Comparison of ENCODE assay signal across 8 cellular contexts in the genomic region with DNA sequence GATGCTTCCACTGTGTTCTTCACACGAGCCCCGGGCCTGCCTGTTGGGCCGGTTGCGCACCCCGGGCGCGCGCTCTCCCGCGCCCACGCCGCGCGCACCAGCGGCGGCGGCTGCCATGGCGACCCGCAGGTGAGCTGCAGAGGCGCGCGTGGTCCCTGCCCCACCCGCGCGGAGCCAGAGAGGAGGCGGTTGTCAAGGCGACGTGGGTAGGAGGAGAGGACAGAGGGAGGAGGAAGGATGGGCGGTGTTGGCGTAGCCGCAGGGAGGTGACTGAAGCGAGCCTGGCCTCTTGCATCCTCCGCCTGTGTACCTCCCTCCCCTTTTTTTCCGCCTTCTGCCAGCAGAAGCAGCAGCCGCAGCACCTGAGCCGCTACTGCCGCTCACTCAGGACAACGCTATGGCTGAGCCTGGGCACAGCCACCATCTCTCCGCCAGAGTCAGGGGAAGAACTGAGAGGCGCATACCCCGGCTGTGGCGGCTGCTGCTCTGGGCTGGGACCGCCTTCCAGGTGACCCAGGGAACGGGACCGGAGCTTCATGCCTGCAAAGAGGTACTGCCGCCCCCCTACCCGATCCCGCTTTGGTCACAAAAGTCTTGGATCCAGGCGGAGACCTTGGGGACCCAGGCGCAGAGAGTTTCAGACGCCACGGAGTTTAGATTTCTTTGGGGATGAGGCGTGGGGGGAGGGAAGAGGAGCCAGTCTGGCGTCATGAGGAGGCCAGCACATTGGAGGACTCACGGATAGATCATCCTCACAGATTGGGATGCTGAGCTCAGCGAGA. TPM values are rescaled to one million over a fixed set of nuclear protein-coding genes. Genes with fewer than 3 reads are reported as not detected.
A peak's percentile ranks its signal among the peaks of the same experiment; 100 is the strongest.
DNase-seq lines count a peak whose midpoint lies in the region; ATAC-seq and TF ChIP-seq lines count a peak whose summit lies in the region.

A gene with protein sequence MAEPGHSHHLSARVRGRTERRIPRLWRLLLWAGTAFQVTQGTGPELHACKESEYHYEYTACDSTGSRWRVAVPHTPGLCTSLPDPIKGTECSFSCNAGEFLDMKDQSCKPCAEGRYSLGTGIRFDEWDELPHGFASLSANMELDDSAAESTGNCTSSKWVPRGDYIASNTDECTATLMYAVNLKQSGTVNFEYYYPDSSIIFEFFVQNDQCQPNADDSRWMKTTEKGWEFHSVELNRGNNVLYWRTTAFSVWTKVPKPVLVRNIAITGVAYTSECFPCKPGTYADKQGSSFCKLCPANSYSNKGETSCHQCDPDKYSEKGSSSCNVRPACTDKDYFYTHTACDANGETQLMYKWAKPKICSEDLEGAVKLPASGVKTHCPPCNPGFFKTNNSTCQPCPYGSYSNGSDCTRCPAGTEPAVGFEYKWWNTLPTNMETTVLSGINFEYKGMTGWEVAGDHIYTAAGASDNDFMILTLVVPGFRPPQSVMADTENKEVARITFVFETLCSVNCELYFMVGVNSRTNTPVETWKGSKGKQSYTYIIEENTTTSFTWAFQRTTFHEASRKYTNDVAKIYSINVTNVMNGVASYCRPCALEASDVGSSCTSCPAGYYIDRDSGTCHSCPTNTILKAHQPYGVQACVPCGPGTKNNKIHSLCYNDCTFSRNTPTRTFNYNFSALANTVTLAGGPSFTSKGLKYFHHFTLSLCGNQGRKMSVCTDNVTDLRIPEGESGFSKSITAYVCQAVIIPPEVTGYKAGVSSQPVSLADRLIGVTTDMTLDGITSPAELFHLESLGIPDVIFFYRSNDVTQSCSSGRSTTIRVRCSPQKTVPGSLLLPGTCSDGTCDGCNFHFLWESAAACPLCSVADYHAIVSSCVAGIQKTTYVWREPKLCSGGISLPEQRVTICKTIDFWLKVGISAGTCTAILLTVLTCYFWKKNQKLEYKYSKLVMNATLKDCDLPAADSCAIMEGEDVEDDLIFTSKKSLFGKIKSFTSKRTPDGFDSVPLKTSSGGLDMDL (plus strand): TSS at position 329 of the 782 bp plus-strand sequence. CDS start 69 bp downstream, at position 398.

- intact Hi-C loops in colonic mucosa (cut with DNase I), result loop anchor here (5.0 kb wide), 1 partner anchor 78 kb away; no protein-coding TSS in a partner anchor

- H3K36me3 ChIP-seq in BLaER1 (no peaks in the 10 kb centered on the region), colonic mucosa (no peaks in the 10 kb centered on the region)

- no peaks in the 10 kb centered on the region for H3K9me3 ChIP-seq in BLaER1
- H3K9me3 ChIP-seq in colonic mucosa, result no peaks in the 10 kb centered on the region

- no peak for TF ChIP-seq CTCF in colonic mucosa (IDR thresholded peaks at IDR 0.05)

- H3K27ac ChIP-seq in BLaER1 (no peak within 1 kb of the TSS), colonic mucosa (no peak within 1 kb of the TSS)

- H3K4me1 ChIP-seq in BLaER1 (peaks cover 25% of the 10 kb centered on the region), colonic mucosa (peaks cover 7% of the 10 kb centered on the region)

- H4K20me1 ChIP-seq in BLaER1, result peaks cover 16% of the 10 kb centered on the region; the same call in 1 of the 2 replicates

- no peak within 1 kb of the TSS for H3K9ac ChIP-seq in BLaER1
- H3K9ac ChIP-seq in colonic mucosa (ENCODE audit: low read depth in 2 of 2, low read length in 2 of 2), result peak within 1 kb of the TSS; percentile 37 to 71

- H3K4me2 ChIP-seq in BLaER1, result peak within 1 kb of the TSS; percentile 89

- DNase-seq in NCI-H187 treated with DMSO at 0.1 percent for 48 hours (lab: John Stamatoyannopoulos, UW), result peak; percentile 78
- DNase-seq in activated CD4-positive, alpha-beta T cell treated with anti-CD3 and anti-CD28 coated beads, Interleukin-2, amount 50 U/mL, for 4 hours, result peak; percentile 93 to 95
- peak; percentile 91 for DNase-seq in colonic mucosa
- DNase-seq in medulla oblongata (ENCODE audit: extremely low spot score), result peak; percentile 43
- DNase-seq in stimulated activated CD4-positive, alpha-beta T cell treated with anti-CD3 and anti-CD28 coated beads, TNF-alpha, amount 100 ng/mL, for 4 hours (ENCODE audit: low read depth in 3 of 3), result peak; percentile 61 to 93 (median 89)
- DNase-seq in foreskin melanocyte, result no peak

- peaks cover 41% of the 10 kb centered on the region for H3K27me3 ChIP-seq in BLaER1
- H3K27me3 ChIP-seq in colonic mucosa, result no peaks in the 10 kb centered on the region

- H3K4me3 ChIP-seq in BLaER1 (peak within 1 kb of the TSS; percentile 61), colonic mucosa (peak within 1 kb of the TSS; percentile 43)

- peak; percentile 63 for ATAC-seq in GM21515 (IDR thresholded peaks at IDR 0.05; ENCODE audit: unreplicated experiment)

RNA-seq across cellular contexts. Expression of the gene that starts here (rescaled TPM):
- total RNA-seq in colonic mucosa, result 100 to 1,000 TPM; 110 to 163 TPM
